Comparison of ENCODE assay signal across 4 cellular contexts in genomic region chr11:45660717-45661416, GRCh38.
TF ChIP-seq lines count a peak whose summit lies in the region.

No MANE protein-coding gene starts in this region.

TF ChIP-seq in liver, 16 proteins besides CTCF, POLR2A, EP300 and RAD21:
- TF ChIP-seq ZBTB33 (IDR thresholded peaks at IDR 0.05) (no peak), REST (IDR thresholded peaks at IDR 0.05) (peak; percentile 34), EGR1 (IDR thresholded peaks at IDR 0.05; ENCODE audit: low read depth in 2 of 2) (no peak)
TF ChIP-seq in liver: peak in this region for 1.

TF ChIP-seq in HepG2, 621 proteins besides CTCF, POLR2A, EP300 and RAD21:
- TF ChIP-seq GATA4 (IDR thresholded peaks at IDR 0.05; ENCODE audit: borderline replicate concordance, low read depth) (no peak), PRDM10 (CRISPR knock-in tag; IDR thresholded peaks at IDR 0.05; ENCODE audit: low read depth) (no peak), NR2F1 (CRISPR knock-in tag; IDR thresholded peaks at IDR 0.05) (no peak), FOXO4 (CRISPR knock-in tag; conservative IDR thresholded peaks at IDR 0.05) (no peak), IRF2 (CRISPR knock-in tag; IDR thresholded peaks at IDR 0.05) (no peak), ELF1 (CRISPR knock-in tag; IDR thresholded peaks at IDR 0.05) (no peak), NONO (IDR thresholded peaks at IDR 0.05) (no peak), NONO (CRISPR knock-in tag; conservative IDR thresholded peaks at IDR 0.05) (no peak), ZNF382 (CRISPR knock-in tag; IDR thresholded peaks at IDR 0.05; ENCODE audit: borderline replicate concordance) (no peak), MIXL1 (CRISPR knock-in tag; IDR thresholded peaks at IDR 0.05) (no peak), ZNF75D (CRISPR knock-in tag; IDR thresholded peaks at IDR 0.05; ENCODE audit: borderline replicate concordance) (no peak), CBX2 (IDR thresholded peaks at IDR 0.05; ENCODE audit: low read depth, low read length) (no peak), CBX2 (CRISPR knock-in tag; IDR thresholded peaks at IDR 0.05; ENCODE audit: low read depth) (no peak), RBFOX2 (IDR thresholded peaks at IDR 0.05; ENCODE audit: low read depth, low read length) (no peak), ZMAT5 (CRISPR knock-in tag; IDR thresholded peaks at IDR 0.05; ENCODE audit: borderline replicate concordance, low read depth) (no peak)
TF ChIP-seq in HepG2: peak in this region for 0.

TF ChIP-seq in H1, 55 proteins besides CTCF, POLR2A, EP300 and RAD21:
- TF ChIP-seq MAX (IDR thresholded peaks at IDR 0.05) (0 out of 2 replicates have a peak, but pooled peaks have one; percentile 15), E2F6 (IDR thresholded peaks at IDR 0.05) (0 out of 2 replicates have a peak, but pooled peaks have one; percentile 51), SP2 (IDR thresholded peaks at IDR 0.05; ENCODE audit: low read length) (no peak)

TF ChIP-seq in neural cell, 6 proteins besides CTCF, POLR2A, EP300 and RAD21:
- TF ChIP-seq SMC3 (conservative IDR thresholded peaks at IDR 0.05; ENCODE audit: poor library complexity): peak; percentile 42
- no peak for TF ChIP-seq EZH2 (IDR thresholded peaks at IDR 0.05; ENCODE audit: borderline replicate concordance, insufficient read depth, low read length, poor library complexity, severe bottlenecking)
- TF ChIP-seq REST (IDR thresholded peaks at IDR 0.05; ENCODE audit: borderline replicate concordance): peak; percentile 99
- no peak for TF ChIP-seq MXI1 (conservative IDR thresholded peaks at IDR 0.05; ENCODE audit: poor library complexity, severe bottlenecking)
- no peak for TF ChIP-seq POLR2AphosphoS5 (IDR thresholded peaks at IDR 0.05)
- no peak for TF ChIP-seq TAF1 (IDR thresholded peaks at IDR 0.05; ENCODE audit: low read depth)
